Comparison of ENCODE assay signal across 1 cellular context in the genomic region with DNA sequence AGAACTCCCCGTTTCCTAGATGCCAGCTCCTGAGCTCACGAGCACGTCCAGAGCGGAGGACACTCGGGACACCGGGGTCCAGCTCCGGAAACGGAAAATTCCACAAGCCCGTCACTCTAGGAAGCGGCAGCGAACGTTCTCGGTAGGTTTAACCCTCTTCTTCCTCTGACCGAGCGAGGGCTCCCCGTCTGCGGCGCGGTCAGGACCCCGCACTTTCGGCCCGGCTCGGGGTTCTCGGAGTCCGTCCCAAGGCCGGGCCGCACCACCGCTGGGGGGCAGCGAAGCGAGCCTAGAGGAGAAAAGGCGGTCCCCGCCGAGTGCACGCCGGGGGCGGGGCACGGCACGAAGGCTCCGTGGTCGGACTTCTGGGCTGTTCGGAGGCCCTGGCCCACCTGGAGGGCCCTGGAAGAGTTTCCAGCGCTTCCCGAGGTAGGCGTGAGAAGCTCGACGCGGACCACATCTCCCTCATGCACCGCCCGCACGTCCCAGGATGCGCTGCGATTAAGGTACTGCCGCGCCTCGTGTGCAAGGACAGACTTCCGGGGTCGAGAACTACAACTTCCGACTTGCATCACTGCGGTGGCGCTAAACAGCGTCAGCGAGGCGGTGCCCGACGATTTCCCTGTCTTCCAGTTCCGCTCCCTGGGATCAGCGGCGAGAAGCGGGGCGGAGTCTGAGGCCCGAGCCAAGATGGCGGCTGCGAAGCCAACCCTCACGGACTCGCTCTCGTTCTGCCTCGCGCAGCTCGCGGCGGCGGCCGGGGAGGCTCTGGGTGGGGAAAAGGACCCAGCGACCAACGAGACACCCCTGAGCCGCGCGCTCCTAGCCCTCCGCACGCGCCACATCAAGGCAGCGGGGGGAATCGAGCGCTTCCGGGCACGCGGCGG.
TF ChIP-seq lines count a peak whose summit lies in the region.

A gene with protein sequence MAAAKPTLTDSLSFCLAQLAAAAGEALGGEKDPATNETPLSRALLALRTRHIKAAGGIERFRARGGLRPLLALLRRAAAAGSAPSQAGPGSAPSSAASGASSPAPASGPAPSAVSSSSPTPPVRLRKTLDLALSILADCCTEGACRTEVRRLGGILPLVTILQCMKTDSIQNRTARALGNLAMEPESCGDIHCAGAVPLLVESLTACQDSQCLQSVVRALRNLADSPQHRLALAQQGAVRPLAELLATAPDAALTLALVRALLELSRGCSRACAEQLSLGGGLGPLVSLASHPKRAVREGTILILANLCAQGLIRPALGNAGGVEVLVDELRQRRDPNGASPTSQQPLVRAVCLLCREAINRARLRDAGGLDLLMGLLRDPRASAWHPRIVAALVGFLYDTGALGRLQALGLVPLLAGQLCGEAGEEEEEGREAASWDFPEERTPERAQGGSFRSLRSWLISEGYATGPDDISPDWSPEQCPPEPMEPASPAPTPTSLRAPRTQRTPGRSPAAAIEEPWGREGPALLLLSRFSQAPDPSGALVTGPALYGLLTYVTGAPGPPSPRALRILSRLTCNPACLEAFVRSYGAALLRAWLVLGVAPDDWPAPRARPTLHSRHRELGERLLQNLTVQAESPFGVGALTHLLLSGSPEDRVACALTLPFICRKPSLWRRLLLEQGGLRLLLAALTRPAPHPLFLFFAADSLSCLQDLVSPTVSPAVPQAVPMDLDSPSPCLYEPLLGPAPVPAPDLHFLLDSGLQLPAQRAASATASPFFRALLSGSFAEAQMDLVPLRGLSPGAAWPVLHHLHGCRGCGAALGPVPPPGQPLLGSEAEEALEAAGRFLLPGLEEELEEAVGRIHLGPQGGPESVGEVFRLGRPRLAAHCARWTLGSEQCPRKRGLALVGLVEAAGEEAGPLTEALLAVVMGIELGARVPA (plus strand): TSS at position 667 of the 887 bp plus-strand sequence. CDS start 24 bp downstream, at position 691.

TF ChIP-seq in GM12878, 131 proteins besides CTCF, POLR2A, EP300 and RAD21 (continued from another document):
- TF ChIP-seq, protein P1, sequence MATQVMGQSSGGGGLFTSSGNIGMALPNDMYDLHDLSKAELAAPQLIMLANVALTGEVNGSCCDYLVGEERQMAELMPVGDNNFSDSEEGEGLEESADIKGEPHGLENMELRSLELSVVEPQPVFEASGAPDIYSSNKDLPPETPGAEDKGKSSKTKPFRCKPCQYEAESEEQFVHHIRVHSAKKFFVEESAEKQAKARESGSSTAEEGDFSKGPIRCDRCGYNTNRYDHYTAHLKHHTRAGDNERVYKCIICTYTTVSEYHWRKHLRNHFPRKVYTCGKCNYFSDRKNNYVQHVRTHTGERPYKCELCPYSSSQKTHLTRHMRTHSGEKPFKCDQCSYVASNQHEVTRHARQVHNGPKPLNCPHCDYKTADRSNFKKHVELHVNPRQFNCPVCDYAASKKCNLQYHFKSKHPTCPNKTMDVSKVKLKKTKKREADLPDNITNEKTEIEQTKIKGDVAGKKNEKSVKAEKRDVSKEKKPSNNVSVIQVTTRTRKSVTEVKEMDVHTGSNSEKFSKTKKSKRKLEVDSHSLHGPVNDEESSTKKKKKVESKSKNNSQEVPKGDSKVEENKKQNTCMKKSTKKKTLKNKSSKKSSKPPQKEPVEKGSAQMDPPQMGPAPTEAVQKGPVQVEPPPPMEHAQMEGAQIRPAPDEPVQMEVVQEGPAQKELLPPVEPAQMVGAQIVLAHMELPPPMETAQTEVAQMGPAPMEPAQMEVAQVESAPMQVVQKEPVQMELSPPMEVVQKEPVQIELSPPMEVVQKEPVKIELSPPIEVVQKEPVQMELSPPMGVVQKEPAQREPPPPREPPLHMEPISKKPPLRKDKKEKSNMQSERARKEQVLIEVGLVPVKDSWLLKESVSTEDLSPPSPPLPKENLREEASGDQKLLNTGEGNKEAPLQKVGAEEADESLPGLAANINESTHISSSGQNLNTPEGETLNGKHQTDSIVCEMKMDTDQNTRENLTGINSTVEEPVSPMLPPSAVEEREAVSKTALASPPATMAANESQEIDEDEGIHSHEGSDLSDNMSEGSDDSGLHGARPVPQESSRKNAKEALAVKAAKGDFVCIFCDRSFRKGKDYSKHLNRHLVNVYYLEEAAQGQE (IDR thresholded peaks at IDR 0.05; ENCODE audit: low read depth, low read length), result no peak
- TF ChIP-seq FOS (IDR thresholded peaks at IDR 0.05; ENCODE audit: borderline replicate concordance, extremely low read depth, insufficient read length) (no peak), EZH2 (IDR thresholded peaks at IDR 0.05; ENCODE audit: borderline replicate concordance, control insufficient read depth, low read depth, low read length) (no peak), TBL1XR1 (IDR thresholded peaks at IDR 0.05; ENCODE audit: low read depth, low read length) (no peak), CREB1 (IDR thresholded peaks at IDR 0.05; ENCODE audit: low read depth) (peak; percentile 98), CREM (IDR thresholded peaks at IDR 0.05; ENCODE audit: low read depth) (peak; percentile 98)
